Comparison of ENCODE assay signal across 8 cellular contexts in genomic region chr17:67421869-67422273, GRCh38. TPM values are rescaled to one million over a fixed set of nuclear protein-coding genes. Genes with fewer than 3 reads are reported as not detected.
DNase-seq lines count a peak whose midpoint lies in the region; ATAC-seq and TF ChIP-seq lines count a peak whose summit lies in the region.

No MANE protein-coding gene starts in this region.

- H3K9me3 Mint-ChIP-seq in WTC11 = peaks cover 7% of the 10 kb centered on the region

- H3K4me3 Mint-ChIP-seq in WTC11 = no peak overlapping the region

- H3K9ac ChIP-seq in rectal smooth muscle tissue (ENCODE audit: low read length) = no peak overlapping the region

- H3K4me3 ChIP-seq in HL-60 (replicated peaks; ENCODE audit: insufficient read depth, low read length) (no peak overlapping the region), epithelial cell of esophagus (ENCODE audit: low read length) (no peak overlapping the region), rectal smooth muscle tissue (ENCODE audit: low read length) (peak overlapping the region; percentile 10)

- ATAC-seq in WTC11 (no peak; the same call in 1 of the 2 replicates), GM21447 (IDR thresholded peaks at IDR 0.05; ENCODE audit: unreplicated experiment) (no peak), GM18858 (IDR thresholded peaks at IDR 0.05; ENCODE audit: unreplicated experiment) (no peak)

- POLR2A ChIA-PET in WTC11 (lab: Charles Lee) = no interaction called here

- TF ChIP-seq CTCF in HL-60 (IDR thresholded peaks at IDR 0.05; ENCODE audit: insufficient read depth, low read length) = no peak
- TF ChIP-seq CTCF in WTC11 (IDR thresholded peaks at IDR 0.05) = no peak
- no peak for TF ChIP-seq CTCF in epithelial cell of esophagus (IDR thresholded peaks at IDR 0.05; ENCODE audit: insufficient read depth, low read depth, low read length, missing control alignments)

- CTCF ChIA-PET in WTC11 (lab: Charles Lee) = no interaction called here

- peak; percentile 84 for DNase-seq in AG08396 (ENCODE audit: low spot score)
- peak; percentile 66 to 72 for DNase-seq in HL-60 (ENCODE audit: low read depth in 1 of 2, low spot score in 1 of 2)
- no peak for DNase-seq in WTC11 (ENCODE audit: low spot score)
- DNase-seq in epithelial cell of esophagus (ENCODE audit: low read depth) = peak; percentile 100
- DNase-seq in erythroblast (lab: John Stamatoyannopoulos, UW) = no peak

- H3K27me3 ChIP-seq in HL-60 (ENCODE audit: insufficient read depth, poor library complexity, severe bottlenecking) = no peaks in the 10 kb centered on the region
- no peaks in the 10 kb centered on the region for H3K27me3 ChIP-seq in rectal smooth muscle tissue (ENCODE audit: control insufficient read depth, insufficient read depth, low read length)

- H3K27ac ChIP-seq in HL-60 (replicated peaks) (no peak overlapping the region), rectal smooth muscle tissue (ENCODE audit: low read depth, low read length) (no peak overlapping the region)

- 0 out of 2 replicates have a peak, but pooled peaks cover 6% of the 10 kb centered on the region for H3K36me3 Mint-ChIP-seq in WTC11

- H3K36me3 ChIP-seq in rectal smooth muscle tissue (ENCODE audit: control insufficient read depth, insufficient read depth, low read length) = no peaks in the 10 kb centered on the region

- no peak for TF ChIP-seq POLR2A in erythroblast (IDR thresholded peaks at IDR 0.05; ENCODE audit: low read length)

- no peaks in the 10 kb centered on the region for H3K27me3 Mint-ChIP-seq in WTC11 (ENCODE audit: low read depth)

- H3K4me1 ChIP-seq in rectal smooth muscle tissue (ENCODE audit: control insufficient read depth, insufficient read depth, low read length) = no peaks in the 10 kb centered on the region

- H3K4me1 Mint-ChIP-seq in WTC11 = peaks cover 36% of the 10 kb centered on the region

- peak overlapping the region; percentile 74 for H3K27ac Mint-ChIP-seq in WTC11

TF ChIP-seq in WTC11, 78 proteins besides CTCF, POLR2A, EP300 and RAD21 (continues in another document):
- no peak for TF ChIP-seq STAT6 (CRISPR knock-in tag; conservative IDR thresholded peaks at IDR 0.05; ENCODE audit: low read depth)
- TF ChIP-seq KAT7 (CRISPR knock-in tag; IDR thresholded peaks at IDR 0.05; ENCODE audit: borderline replicate concordance) = no peak
- no peak for TF ChIP-seq E2F1 (CRISPR knock-in tag; IDR thresholded peaks at IDR 0.05)
- TF ChIP-seq, protein P1, sequence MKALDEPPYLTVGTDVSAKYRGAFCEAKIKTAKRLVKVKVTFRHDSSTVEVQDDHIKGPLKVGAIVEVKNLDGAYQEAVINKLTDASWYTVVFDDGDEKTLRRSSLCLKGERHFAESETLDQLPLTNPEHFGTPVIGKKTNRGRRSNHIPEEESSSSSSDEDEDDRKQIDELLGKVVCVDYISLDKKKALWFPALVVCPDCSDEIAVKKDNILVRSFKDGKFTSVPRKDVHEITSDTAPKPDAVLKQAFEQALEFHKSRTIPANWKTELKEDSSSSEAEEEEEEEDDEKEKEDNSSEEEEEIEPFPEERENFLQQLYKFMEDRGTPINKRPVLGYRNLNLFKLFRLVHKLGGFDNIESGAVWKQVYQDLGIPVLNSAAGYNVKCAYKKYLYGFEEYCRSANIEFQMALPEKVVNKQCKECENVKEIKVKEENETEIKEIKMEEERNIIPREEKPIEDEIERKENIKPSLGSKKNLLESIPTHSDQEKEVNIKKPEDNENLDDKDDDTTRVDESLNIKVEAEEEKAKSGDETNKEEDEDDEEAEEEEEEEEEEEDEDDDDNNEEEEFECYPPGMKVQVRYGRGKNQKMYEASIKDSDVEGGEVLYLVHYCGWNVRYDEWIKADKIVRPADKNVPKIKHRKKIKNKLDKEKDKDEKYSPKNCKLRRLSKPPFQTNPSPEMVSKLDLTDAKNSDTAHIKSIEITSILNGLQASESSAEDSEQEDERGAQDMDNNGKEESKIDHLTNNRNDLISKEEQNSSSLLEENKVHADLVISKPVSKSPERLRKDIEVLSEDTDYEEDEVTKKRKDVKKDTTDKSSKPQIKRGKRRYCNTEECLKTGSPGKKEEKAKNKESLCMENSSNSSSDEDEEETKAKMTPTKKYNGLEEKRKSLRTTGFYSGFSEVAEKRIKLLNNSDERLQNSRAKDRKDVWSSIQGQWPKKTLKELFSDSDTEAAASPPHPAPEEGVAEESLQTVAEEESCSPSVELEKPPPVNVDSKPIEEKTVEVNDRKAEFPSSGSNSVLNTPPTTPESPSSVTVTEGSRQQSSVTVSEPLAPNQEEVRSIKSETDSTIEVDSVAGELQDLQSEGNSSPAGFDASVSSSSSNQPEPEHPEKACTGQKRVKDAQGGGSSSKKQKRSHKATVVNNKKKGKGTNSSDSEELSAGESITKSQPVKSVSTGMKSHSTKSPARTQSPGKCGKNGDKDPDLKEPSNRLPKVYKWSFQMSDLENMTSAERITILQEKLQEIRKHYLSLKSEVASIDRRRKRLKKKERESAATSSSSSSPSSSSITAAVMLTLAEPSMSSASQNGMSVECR (CRISPR knock-in tag; IDR thresholded peaks at IDR 0.05; ENCODE audit: borderline replicate concordance) = no peak
- no peak for TF ChIP-seq ZNF263 (CRISPR knock-in tag; IDR thresholded peaks at IDR 0.05; ENCODE audit: low read depth)
- no peak for TF ChIP-seq CREB1 (CRISPR knock-in tag; IDR thresholded peaks at IDR 0.05)
- TF ChIP-seq, protein P2, sequence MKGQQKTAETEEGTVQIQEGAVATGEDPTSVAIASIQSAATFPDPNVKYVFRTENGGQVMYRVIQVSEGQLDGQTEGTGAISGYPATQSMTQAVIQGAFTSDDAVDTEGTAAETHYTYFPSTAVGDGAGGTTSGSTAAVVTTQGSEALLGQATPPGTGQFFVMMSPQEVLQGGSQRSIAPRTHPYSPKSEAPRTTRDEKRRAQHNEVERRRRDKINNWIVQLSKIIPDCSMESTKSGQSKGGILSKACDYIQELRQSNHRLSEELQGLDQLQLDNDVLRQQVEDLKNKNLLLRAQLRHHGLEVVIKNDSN (CRISPR knock-in tag; IDR thresholded peaks at IDR 0.05) = no peak
- TF ChIP-seq ZNF532 (CRISPR knock-in tag; IDR thresholded peaks at IDR 0.05; ENCODE audit: borderline replicate concordance) = no peak

RNA-seq across cellular contexts. Expression of gene PITPNC1, which starts 44.8 kb away (rescaled TPM):
- total RNA-seq in WTC11 (2021) = 36.9 to 42.0 TPM (median 39.8 TPM) in 3 replicates

RNA-seq across cellular contexts. Expression of gene PSMD12, which starts 55.5 kb away (rescaled TPM):
- total RNA-seq in WTC11 (2021) = 58.9 to 66.9 TPM (median 59.0 TPM) in 3 replicates

Comparison
In these comparisons a context has a peak if more than half of its experiments do, and no peak if none do; other contexts are left out.
1. DNase-seq: peak in AG08396 (single experiment), HL-60 (2 of 2) and epithelial cell of esophagus (single experiment); none in WTC11 (single experiment) and erythroblast (0 of 2).